Comparison of ENCODE assay signal across 17 cellular contexts in the genomic region with DNA sequence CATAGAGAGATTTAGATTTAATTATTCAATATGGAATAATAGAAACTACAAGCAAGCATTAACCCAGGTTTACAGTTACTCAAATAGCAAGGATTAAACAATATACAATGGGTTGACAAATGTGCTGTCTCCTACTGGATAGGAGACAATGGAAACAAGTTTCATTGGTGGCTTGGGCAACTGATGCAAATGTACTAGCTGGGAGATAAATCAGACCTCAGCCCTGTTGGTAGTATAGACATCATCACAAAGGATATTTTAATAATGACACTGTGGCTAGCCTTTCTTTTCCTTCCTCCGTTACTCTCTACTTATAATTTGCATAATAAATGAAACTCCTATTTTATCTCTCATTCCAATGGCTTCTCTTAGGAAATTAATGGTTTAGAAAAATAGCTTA.
"Had no signal": no experiment of that assay in that cellular context is flagged by ENCODE, and none has a peak within 500 bp of the region (broad histone marks: within the 10 kb centered on the region; RNA-seq: fewer than 3 reads in every experiment).

No MANE protein-coding gene starts in this region.

- ATAC-seq: gastroesophageal sphincter had no signal

- H3K9me3 ChIP-seq: adrenal gland, gastroesophageal sphincter, prostate gland, sigmoid colon, stomach had no signal

- H3K4me3 ChIP-seq: adrenal gland, gastroesophageal sphincter, prostate gland, sigmoid colon, stomach had no signal

- H3K9me3 Mint-ChIP-seq: activated T-helper 2 cell treated with anti-CD3 and anti-CD28 coated beads, Interferon-gamma antibody, Interleukin-2, Interleukin-4, amounts not matched to agents 10 μg/mL and 5 μg/mL and 100 μg/mL, durations not matched to agents 14 hours and 24 hours and 36 hours; T-helper 1 cell treated with Interleukin-12 subunit alpha and Interleukin-12 subunit beta and Interleukin-4 antibody, amounts not matched to agents 30 μg/mL and 1 μg/mL, for 36 hours had no signal

- H3K27ac ChIP-seq: gastroesophageal sphincter, prostate gland, sigmoid colon had no signal

- H3K4me3 Mint-ChIP-seq: T-helper 1 cell treated with Interleukin-12 subunit alpha and Interleukin-12 subunit beta and Interleukin-4 antibody, amounts not matched to agents 30 μg/mL and 1 μg/mL, for 36 hours had no signal

- DNase-seq: activated CD4-positive, CD25-positive, alpha-beta regulatory T cell; activated naive CD4-positive, alpha-beta T cell treated with anti-CD3 and anti-CD28 coated beads, Interleukin-2, amount 50 U/mL, for 16 hours; central memory CD4-positive, alpha-beta T cell; cortex of kidney; effector CD8-positive, alpha-beta T cell; kidney; mesendoderm; sigmoid colon; stimulated activated CD4-positive, alpha-beta T cell treated with anti-CD3 and anti-CD28 coated beads, Interleukin-15, amount 100 ng/mL, for 24 hours; stimulated activated CD4-positive, alpha-beta T cell treated with anti-CD3 and anti-CD28 coated beads, Interleukin-4, amount 100 ng/mL, for 4 hours; stomach had no signal

- H3K27me3 ChIP-seq: adrenal gland, gastroesophageal sphincter, sigmoid colon, stomach had no signal

- H3K36me3 ChIP-seq: adrenal gland, gastroesophageal sphincter, prostate gland, sigmoid colon, stomach had no signal

- FAIRE-seq: kidney, urothelium cell line had no signal

- H3K27ac Mint-ChIP-seq: activated T-helper 2 cell treated with anti-CD3 and anti-CD28 coated beads, Interferon-gamma antibody, Interleukin-2, Interleukin-4, amounts not matched to agents 10 μg/mL and 5 μg/mL and 100 μg/mL, durations not matched to agents 14 hours and 24 hours and 36 hours; T-helper 1 cell treated with Interleukin-12 subunit alpha and Interleukin-12 subunit beta and Interleukin-4 antibody, amounts not matched to agents 30 μg/mL and 1 μg/mL, for 36 hours had no signal

- H3K4me1 ChIP-seq: gastroesophageal sphincter, prostate gland had no signal
